8 cellular contexts compared by ENCODE assay signal in genomic region chr7:96075510-96076349, GRCh38.
A peak's percentile ranks its signal among the peaks of the same experiment; 100 is the strongest.
DNase-seq lines count a peak whose midpoint lies in the region; ATAC-seq, FAIRE-seq and TF ChIP-seq lines count a peak whose summit lies in the region.

No MANE protein-coding gene starts in this region.

- TF ChIP-seq RAD21 in neural cell (conservative IDR thresholded peaks at IDR 0.05), result peak; percentile 94

- TF ChIP-seq CTCF in KMS-11 (conservative IDR thresholded peaks at IDR 0.05; ENCODE audit: low read depth, low read length), result peak; percentile 85
- TF ChIP-seq CTCF in foreskin fibroblast (IDR thresholded peaks at IDR 0.05; ENCODE audit: low read depth, low read length), result peak; percentile 92
- TF ChIP-seq CTCF in neural cell (IDR thresholded peaks at IDR 0.05; ENCODE audit: poor library complexity, severe bottlenecking), result peak; percentile 94
- peak; percentile 76 for TF ChIP-seq CTCF in thoracic aorta (IDR thresholded peaks at IDR 0.05)

- H3K4me1 ChIP-seq in KMS-11 (ENCODE audit: low read depth, poor library complexity, severe bottlenecking) (no peaks in the 10 kb centered on the region), thoracic aorta (ENCODE audit: control insufficient read depth in 1 of 2, low read depth in 2 of 2) (peaks cover 0 to 2% of the 10 kb centered on the region in 2 donors)

- no peak for FAIRE-seq in RCC 7860 (lab: Jason Lieb, UNC)

- H4K20me1 ChIP-seq in KMS-11 (ENCODE audit: insufficient read depth) (no peaks in the 10 kb centered on the region), neural cell (ENCODE audit: insufficient read depth) (no peaks in the 10 kb centered on the region)

- no peaks in the 10 kb centered on the region for H3K9me3 ChIP-seq in neural cell (ENCODE audit: low read length)
- H3K9me3 ChIP-seq in thoracic aorta, result no peaks in the 10 kb centered on the region

- H3F3A ChIP-seq in neural cell (ENCODE audit: insufficient read depth, low read length, poor library complexity, severe bottlenecking), result no peaks in the 10 kb centered on the region

- peak overlapping the region; percentile 8; the same call in 1 of the 2 replicates for H2AFZ ChIP-seq in KMS-11 (ENCODE audit: low read depth)
- peak overlapping the region; percentile 23 for H2AFZ ChIP-seq in neural cell (ENCODE audit: low read depth, low read length)

- ATAC-seq in GM21576 (IDR thresholded peaks at IDR 0.05; ENCODE audit: unreplicated experiment), result peak; percentile 85
- peak; percentile 66 for ATAC-seq in thoracic aorta (ENCODE audit: insufficient number of reproducible peaks, low FRiP score, low read depth)

- H3K9ac ChIP-seq in KMS-11 (no peak overlapping the region), neural cell (ENCODE audit: low read length) (peak overlapping the region; percentile 80)

- no peaks in the 10 kb centered on the region for H3K36me3 ChIP-seq in KMS-11 (ENCODE audit: insufficient read depth)
- H3K36me3 ChIP-seq in neural cell (ENCODE audit: insufficient read depth, low read length), result no peaks in the 10 kb centered on the region
- no peaks in the 10 kb centered on the region for H3K36me3 ChIP-seq in thoracic aorta

- H3K9me2 ChIP-seq in neural cell (ENCODE audit: insufficient read depth, low read length), result no peaks in the 10 kb centered on the region

- peak; percentile 52 for DNase-seq in DMS153 treated with DMSO at 0.1 percent for 48 hours (lab: John Stamatoyannopoulos, UW; ENCODE audit: unreplicated experiment)
- DNase-seq in RCC 7860 (ENCODE audit: low spot score), result peak; percentile 49
- peak; percentile 20 for DNase-seq in activated effector memory CD4-positive, alpha-beta T cell treated with Interleukin-2 at 50 U/mL for 16 hours
- DNase-seq in foreskin fibroblast, result peak; percentile 50 to 82
- no peak for DNase-seq in thoracic aorta (ENCODE audit: low spot score)

- peak; percentile 29 for TF ChIP-seq EP300 in neural cell (conservative IDR thresholded peaks at IDR 0.05; ENCODE audit: poor library complexity, severe bottlenecking)

- no peak overlapping the region for H3K27ac ChIP-seq in KMS-11
- H3K27ac ChIP-seq in neural cell (ENCODE audit: low read length), result peak overlapping the region; percentile 64
- H3K27ac ChIP-seq in thoracic aorta, result no peak overlapping the region

- no peak overlapping the region for H3K4me3 ChIP-seq in KMS-11 (IDR thresholded peaks at IDR 0.05; ENCODE audit: insufficient read depth, low read depth, low read length)
- H3K4me3 ChIP-seq in foreskin fibroblast (ENCODE audit: low read depth in 1 of 2, low read length in 2 of 2), result peak overlapping the region; percentile 46 to 65
- H3K4me3 ChIP-seq in neural cell (ENCODE audit: low read length), result peak overlapping the region; percentile 74
- peak overlapping the region; percentile 70 for H3K4me3 ChIP-seq in thoracic aorta

- H3K79me2 ChIP-seq in KMS-11 (ENCODE audit: insufficient read depth, low read depth) (no peaks in the 10 kb centered on the region), neural cell (replicated peaks; ENCODE audit: insufficient read depth, low read length) (peaks cover 61% of the 10 kb centered on the region)

- H3K27me3 ChIP-seq in KMS-11 (ENCODE audit: insufficient read depth, low read depth) (no peaks in the 10 kb centered on the region), neural cell (ENCODE audit: insufficient read depth, low read depth, low read length) (peaks cover 3% of the 10 kb centered on the region), thoracic aorta (replicated peaks; ENCODE audit: insufficient read depth) (no peaks in the 10 kb centered on the region)

- peak overlapping the region; percentile 36; the same call in 1 of the 2 replicates for H3K4me2 ChIP-seq in KMS-11
- peak overlapping the region; percentile 69 for H3K4me2 ChIP-seq in neural cell (ENCODE audit: low read length)

TF ChIP-seq in neural cell, 6 proteins besides CTCF, POLR2A, EP300 and RAD21:
- TF ChIP-seq SMC3 (conservative IDR thresholded peaks at IDR 0.05; ENCODE audit: poor library complexity) (peak; percentile 95), TAF1 (IDR thresholded peaks at IDR 0.05; ENCODE audit: low read depth) (no peak), MXI1 (conservative IDR thresholded peaks at IDR 0.05; ENCODE audit: poor library complexity, severe bottlenecking) (peak; percentile 57), POLR2AphosphoS5 (IDR thresholded peaks at IDR 0.05) (peak; percentile 58), REST (IDR thresholded peaks at IDR 0.05; ENCODE audit: borderline replicate concordance) (peak; percentile 16)
